ENCODE assay signal across 8 cellular contexts in the genomic region with DNA sequence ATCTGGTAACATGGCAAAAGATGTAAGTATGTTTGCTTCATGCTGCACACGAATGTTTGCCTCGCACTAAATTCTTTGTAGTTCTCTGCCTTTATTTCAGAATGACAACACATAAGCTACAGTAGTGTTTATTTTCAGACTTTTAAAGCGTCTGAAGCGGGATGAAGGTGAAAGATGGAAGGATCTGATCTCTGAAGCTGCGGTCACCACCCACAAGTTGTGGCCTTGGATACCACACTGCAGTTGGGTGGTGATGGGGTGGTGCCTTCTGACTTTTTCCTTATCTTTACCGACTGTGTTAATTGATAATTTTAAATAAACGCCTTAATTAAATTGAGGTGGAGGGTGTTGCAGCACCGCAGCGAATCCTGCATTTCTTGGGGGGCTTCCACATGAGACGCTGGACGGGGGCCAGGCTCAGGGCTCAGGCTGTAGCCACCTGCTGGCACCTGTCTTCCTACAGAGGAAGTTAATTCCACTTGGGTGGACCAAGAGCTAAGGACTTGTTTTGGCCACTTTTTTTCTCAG. TPM values are rescaled to one million over a fixed set of nuclear protein-coding genes. Genes with fewer than 3 reads are reported as not detected.
DNase-seq lines count a peak whose midpoint lies in the region; ATAC-seq and TF ChIP-seq lines count a peak whose summit lies in the region.

No MANE protein-coding gene starts in this region.

- H3K4me3 ChIP-seq in BE2C (ENCODE audit: low read depth, low read length), result peak overlapping the region; percentile 57
- H3K4me3 ChIP-seq in Jurkat, Clone E6-1 (ENCODE audit: low read length), result peak overlapping the region; percentile 70
- H3K4me3 ChIP-seq in mucosa of rectum (ENCODE audit: low read length in 2 of 2), result peak overlapping the region; percentile 64 to 65

- no peak for DNase-seq in BE2C
- no peak for DNase-seq in Jurkat, Clone E6-1 (ENCODE audit: low read depth, low spot score)
- DNase-seq in MCF 10A (ENCODE audit: unreplicated experiment), result no peak
- no peak for DNase-seq in GDM1 (lab: John Stamatoyannopoulos, UW)
- DNase-seq in stimulated activated naive CD4-positive, alpha-beta T cell (lab: John Stamatoyannopoulos, UW), result no peak
- no peak for DNase-seq in D341Med (ENCODE audit: low spot score)

- no peak for ATAC-seq in HG02798 (IDR thresholded peaks at IDR 0.05; ENCODE audit: poor library complexity, unreplicated experiment)

- TF ChIP-seq CTCF in BE2C (IDR thresholded peaks at IDR 0.05; ENCODE audit: low read depth, low read length), result 0 out of 2 replicates have a peak, but pooled peaks have one; percentile 1
- TF ChIP-seq CTCF in MCF 10A (IDR thresholded peaks at IDR 0.05; ENCODE audit: unreplicated experiment), result no peak

- peaks cover 21% of the 10 kb centered on the region for H3K4me1 Mint-ChIP-seq in MCF 10A (ENCODE audit: insufficient read depth, unreplicated experiment)

- H3K4me3 Mint-ChIP-seq in MCF 10A (ENCODE audit: unreplicated experiment), result peak overlapping the region; percentile 81

- intact Hi-C loops in MCF 10A (cut with micrococcal nuclease), result no loop called here

- no peak overlapping the region for H3K9ac ChIP-seq in mucosa of rectum (ENCODE audit: low read depth in 1 of 2, low read length in 2 of 2)

- H3K36me3 Mint-ChIP-seq in MCF 10A (ENCODE audit: insufficient read depth, unreplicated experiment), result peaks cover 35% of the 10 kb centered on the region

- H3K4me1 ChIP-seq in BE2C (peaks cover 4% of the 10 kb centered on the region; the same call in 1 of the 2 replicates), mucosa of rectum (ENCODE audit: control insufficient read depth in 2 of 2, insufficient read depth in 2 of 2, low read length in 2 of 2) (peaks cover 0 to 4% of the 10 kb centered on the region in 2 donors)

- BruUV-seq in MCF 10A (replicated peaks; lab: Mats Ljungman, UMichigan), result TSS peak; percentile 75

- no peaks in the 10 kb centered on the region for H3K27me3 Mint-ChIP-seq in MCF 10A (ENCODE audit: insufficient read depth, unreplicated experiment)

- no peaks in the 10 kb centered on the region for H3K27me3 ChIP-seq in BE2C
- no peaks in the 10 kb centered on the region for H3K27me3 ChIP-seq in mucosa of rectum (ENCODE audit: control insufficient read depth in 2 of 2, insufficient read depth in 2 of 2, low read length in 2 of 2)

- no peaks in the 10 kb centered on the region for H3K9me3 Mint-ChIP-seq in MCF 10A (ENCODE audit: unreplicated experiment)

- CTCF ChIA-PET in MCF 10A (lab: Yijun Ruan, JAX), result interaction anchor here (0.7 to 0.8 kb wide), 3 partner anchors 115 to 502 kb away, joined by 3 to 4 read pairs (median 3); no protein-coding TSS in a partner anchor

- peaks cover 45% of the 10 kb centered on the region for H3K36me3 ChIP-seq in BE2C
- H3K36me3 ChIP-seq in mucosa of rectum (ENCODE audit: control insufficient read depth in 2 of 2, insufficient read depth in 2 of 2, low read length in 2 of 2), result peaks cover 6 to 13% of the 10 kb centered on the region in 2 donors

- no peak overlapping the region for H3K27ac ChIP-seq in mucosa of rectum (ENCODE audit: low read depth in 2 of 2, low read length in 2 of 2)

- POLR2A ChIA-PET in MCF 10A (lab: Yijun Ruan, JAX), result no interaction called here

- peaks cover 2% of the 10 kb centered on the region; the same call in 1 of the 2 replicates for H3K9me3 ChIP-seq in BE2C
- H3K9me3 ChIP-seq in mucosa of rectum (ENCODE audit: control insufficient read depth in 2 of 2, low read length in 2 of 2), result no peaks in the 10 kb centered on the region

- peak overlapping the region; percentile 81 for H3K27ac Mint-ChIP-seq in MCF 10A (ENCODE audit: low read depth, unreplicated experiment)

RNA-seq across cellular contexts. Expression of a gene that starts 1.3 kb away (rescaled TPM):
- polyA plus RNA-seq in BE2C (2012; ENCODE audit: insufficient read depth, insufficient read length, low read depth), result 80.3 TPM
- 137 TPM for polyA plus RNA-seq in Jurkat, Clone E6-1 (2012; ENCODE audit: insufficient read depth, insufficient read length)
- total RNA-seq in MCF 10A (2022), result 77.1 and 100 TPM in 2 replicates
